In the genomic region with DNA sequence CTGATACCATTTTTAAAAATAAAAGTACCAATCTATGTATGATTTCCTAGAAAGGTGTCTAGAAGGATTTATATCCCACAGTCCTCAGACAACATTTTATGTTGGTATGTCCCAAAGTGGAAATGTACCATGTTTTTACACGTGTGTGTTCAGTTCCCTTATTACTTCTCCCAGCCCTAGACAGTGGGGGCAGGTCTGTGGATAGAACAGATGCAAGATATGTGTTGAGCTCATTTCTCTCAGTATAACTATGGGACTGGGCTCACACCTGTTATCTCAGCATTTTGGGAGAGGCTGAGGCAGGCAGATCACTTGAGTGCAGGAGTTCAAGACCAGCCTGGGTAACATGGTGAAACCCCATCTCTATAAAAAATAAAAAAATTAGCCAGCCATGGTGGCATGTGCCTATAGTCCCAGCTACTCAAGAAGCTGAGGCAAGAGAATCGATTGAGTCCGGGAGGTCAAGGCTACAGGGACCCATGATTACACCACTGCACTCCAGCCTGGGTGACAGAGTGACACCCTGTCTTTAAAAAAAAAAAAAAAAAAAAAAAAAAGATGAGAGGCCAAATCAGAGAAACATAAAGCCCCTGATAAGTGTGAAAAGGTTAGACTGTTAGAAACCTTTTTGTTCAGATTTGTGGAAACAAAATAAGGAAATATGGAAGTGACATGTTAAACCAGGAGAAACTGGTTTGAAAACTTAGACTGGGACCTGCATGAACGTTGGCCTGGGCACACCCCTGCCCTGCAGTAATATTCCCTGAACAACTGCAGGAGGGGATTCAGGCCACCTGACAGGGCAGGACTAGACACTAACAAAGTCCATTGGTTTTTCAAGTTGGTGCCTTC, we compare ENCODE assay signal across 2 cellular contexts.
A peak's percentile ranks its signal among the peaks of the same experiment; 100 is the strongest.
TF ChIP-seq lines count a peak whose summit lies in the region.

No MANE protein-coding gene starts in this region.

TF ChIP-seq in IMR-90, 13 proteins besides CTCF, POLR2A, EP300 and RAD21:
- TF ChIP-seq SMC3 (IDR thresholded peaks at IDR 0.05; ENCODE audit: low read depth, low read length) (no peak), RFX5 (IDR thresholded peaks at IDR 0.05; ENCODE audit: low read depth, low read length) (no peak), NFE2L2 (IDR thresholded peaks at IDR 0.05; ENCODE audit: low read depth, low read length) (no peak), MXI1 (IDR thresholded peaks at IDR 0.05; ENCODE audit: borderline replicate concordance, low read depth, low read length) (no peak), FOS (IDR thresholded peaks at IDR 0.05; ENCODE audit: low read depth, low read length) (no peak), BHLHE40 (IDR thresholded peaks at IDR 0.05; ENCODE audit: low read depth, low read length) (no peak), RCOR1 (IDR thresholded peaks at IDR 0.05; ENCODE audit: insufficient replicate concordance, low read length) (no peak), ELK1 (IDR thresholded peaks at IDR 0.05; ENCODE audit: borderline replicate concordance, low read depth, low read length) (no peak), MAFK (IDR thresholded peaks at IDR 0.05; ENCODE audit: low read depth, low read length) (no peak), CEBPB (IDR thresholded peaks at IDR 0.05; ENCODE audit: low read depth, low read length) (no peak), CHD1 (IDR thresholded peaks at IDR 0.05; ENCODE audit: low read depth, low read length) (no peak)
- TF ChIP-seq, protein P1, sequence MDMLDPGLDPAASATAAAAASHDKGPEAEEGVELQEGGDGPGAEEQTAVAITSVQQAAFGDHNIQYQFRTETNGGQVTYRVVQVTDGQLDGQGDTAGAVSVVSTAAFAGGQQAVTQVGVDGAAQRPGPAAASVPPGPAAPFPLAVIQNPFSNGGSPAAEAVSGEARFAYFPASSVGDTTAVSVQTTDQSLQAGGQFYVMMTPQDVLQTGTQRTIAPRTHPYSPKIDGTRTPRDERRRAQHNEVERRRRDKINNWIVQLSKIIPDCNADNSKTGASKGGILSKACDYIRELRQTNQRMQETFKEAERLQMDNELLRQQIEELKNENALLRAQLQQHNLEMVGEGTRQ (IDR thresholded peaks at IDR 0.05; ENCODE audit: low read depth, low read length): no peak

TF ChIP-seq in WTC11, 78 proteins besides CTCF, POLR2A, EP300 and RAD21:
- TF ChIP-seq TP53 (CRISPR knock-in tag; IDR thresholded peaks at IDR 0.05) (no peak), GABPB1 (CRISPR knock-in tag; IDR thresholded peaks at IDR 0.05) (0 out of 2 replicates have a peak, but pooled peaks have one; percentile 37)
TF ChIP-seq in WTC11: peak in this region for 1.
